1 cellular context compared by ENCODE assay signal in genomic region chr19:10403137-10404021, GRCh38.
TF ChIP-seq lines count a peak whose summit lies in the region.

Gene CDC37, minus strand, starts transcription at chr19:10403542. Its CDS starts 63 bp downstream, at chr19:10403479.

TF ChIP-seq in HepG2, 621 proteins besides CTCF, POLR2A, EP300 and RAD21 (continued from another document and continues in another):
- TF ChIP-seq, protein P1, sequence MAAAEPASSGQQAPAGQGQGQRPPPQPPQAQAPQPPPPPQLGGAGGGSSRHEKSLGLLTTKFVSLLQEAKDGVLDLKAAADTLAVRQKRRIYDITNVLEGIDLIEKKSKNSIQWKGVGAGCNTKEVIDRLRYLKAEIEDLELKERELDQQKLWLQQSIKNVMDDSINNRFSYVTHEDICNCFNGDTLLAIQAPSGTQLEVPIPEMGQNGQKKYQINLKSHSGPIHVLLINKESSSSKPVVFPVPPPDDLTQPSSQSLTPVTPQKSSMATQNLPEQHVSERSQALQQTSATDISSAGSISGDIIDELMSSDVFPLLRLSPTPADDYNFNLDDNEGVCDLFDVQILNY (CRISPR knock-in tag; conservative IDR thresholded peaks at IDR 0.05), result 0 out of 2 replicates have a peak, but pooled peaks have one; percentile 69
- TF ChIP-seq ZXDC (CRISPR knock-in tag; IDR thresholded peaks at IDR 0.05), result no peak
- TF ChIP-seq ZNF597 (CRISPR knock-in tag; IDR thresholded peaks at IDR 0.05), result no peak
- no peak for TF ChIP-seq ZNF30 (CRISPR knock-in tag; IDR thresholded peaks at IDR 0.05)
- TF ChIP-seq U2AF2 (IDR thresholded peaks at IDR 0.05; ENCODE audit: low read depth, low read length), result no peak
- no peak for TF ChIP-seq ATF4 (CRISPR knock-in tag; IDR thresholded peaks at IDR 0.05)
- TF ChIP-seq, protein P2, sequence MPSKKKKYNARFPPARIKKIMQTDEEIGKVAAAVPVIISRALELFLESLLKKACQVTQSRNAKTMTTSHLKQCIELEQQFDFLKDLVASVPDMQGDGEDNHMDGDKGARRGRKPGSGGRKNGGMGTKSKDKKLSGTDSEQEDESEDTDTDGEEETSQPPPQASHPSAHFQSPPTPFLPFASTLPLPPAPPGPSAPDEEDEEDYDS (CRISPR knock-in tag; IDR thresholded peaks at IDR 0.05), result peak; percentile 50
- TF ChIP-seq ZNF337 (CRISPR knock-in tag; IDR thresholded peaks at IDR 0.05; ENCODE audit: borderline replicate concordance, low read depth), result no peak
- TF ChIP-seq, protein P3, sequence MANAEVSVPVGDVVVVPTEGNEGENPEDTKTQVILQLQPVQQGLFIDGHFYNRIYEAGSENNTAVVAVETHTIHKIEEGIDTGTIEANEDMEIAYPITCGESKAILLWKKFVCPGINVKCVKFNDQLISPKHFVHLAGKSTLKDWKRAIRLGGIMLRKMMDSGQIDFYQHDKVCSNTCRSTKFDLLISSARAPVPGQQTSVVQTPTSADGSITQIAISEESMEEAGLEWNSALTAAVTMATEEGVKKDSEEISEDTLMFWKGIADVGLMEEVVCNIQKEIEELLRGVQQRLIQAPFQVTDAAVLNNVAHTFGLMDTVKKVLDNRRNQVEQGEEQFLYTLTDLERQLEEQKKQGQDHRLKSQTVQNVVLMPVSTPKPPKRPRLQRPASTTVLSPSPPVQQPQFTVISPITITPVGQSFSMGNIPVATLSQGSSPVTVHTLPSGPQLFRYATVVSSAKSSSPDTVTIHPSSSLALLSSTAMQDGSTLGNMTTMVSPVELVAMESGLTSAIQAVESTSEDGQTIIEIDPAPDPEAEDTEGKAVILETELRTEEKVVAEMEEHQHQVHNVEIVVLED (CRISPR knock-in tag; IDR thresholded peaks at IDR 0.05; ENCODE audit: borderline replicate concordance), result peak; percentile 58; the same call in 1 of the 2 replicates
- TF ChIP-seq PTBP1 (IDR thresholded peaks at IDR 0.05; ENCODE audit: low read depth, low read length, poor library complexity, severe bottlenecking), result no peak
- TF ChIP-seq TAF15 (IDR thresholded peaks at IDR 0.05; ENCODE audit: low read depth, low read length, poor library complexity, severe bottlenecking), result no peak
- no peak for TF ChIP-seq CSRNP1 (CRISPR knock-in tag; IDR thresholded peaks at IDR 0.05)
- no peak for TF ChIP-seq ZNF747 (CRISPR knock-in tag; IDR thresholded peaks at IDR 0.05; ENCODE audit: borderline replicate concordance)
- TF ChIP-seq, protein P4, sequence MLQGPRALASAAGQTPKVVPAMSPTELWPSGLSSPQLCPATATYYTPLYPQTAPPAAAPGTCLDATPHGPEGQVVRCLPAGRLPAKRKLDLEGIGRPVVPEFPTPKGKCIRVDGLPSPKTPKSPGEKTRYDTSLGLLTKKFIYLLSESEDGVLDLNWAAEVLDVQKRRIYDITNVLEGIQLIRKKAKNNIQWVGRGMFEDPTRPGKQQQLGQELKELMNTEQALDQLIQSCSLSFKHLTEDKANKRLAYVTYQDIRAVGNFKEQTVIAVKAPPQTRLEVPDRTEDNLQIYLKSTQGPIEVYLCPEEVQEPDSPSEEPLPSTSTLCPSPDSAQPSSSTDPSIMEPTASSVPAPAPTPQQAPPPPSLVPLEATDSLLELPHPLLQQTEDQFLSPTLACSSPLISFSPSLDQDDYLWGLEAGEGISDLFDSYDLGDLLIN (CRISPR knock-in tag; IDR thresholded peaks at IDR 0.05; ENCODE audit: borderline replicate concordance), result 0 out of 2 replicates have a peak, but pooled peaks have one; percentile 35
- no peak for TF ChIP-seq ZNF496 (CRISPR knock-in tag; IDR thresholded peaks at IDR 0.05; ENCODE audit: insufficient replicate concordance)
- TF ChIP-seq THYN1 (CRISPR knock-in tag; IDR thresholded peaks at IDR 0.05; ENCODE audit: borderline replicate concordance, low read depth), result no peak
- TF ChIP-seq ZFP62 (CRISPR knock-in tag; IDR thresholded peaks at IDR 0.05), result no peak
- no peak for TF ChIP-seq PPARG (CRISPR knock-in tag; conservative IDR thresholded peaks at IDR 0.05)
- no peak; the same call in 1 of the 2 replicates for TF ChIP-seq ZNF768 (CRISPR knock-in tag; IDR thresholded peaks at IDR 0.05)
- TF ChIP-seq KDM1A (CRISPR knock-in tag; IDR thresholded peaks at IDR 0.05), result no peak
- TF ChIP-seq SYNCRIP (IDR thresholded peaks at IDR 0.05; ENCODE audit: insufficient read depth, low read depth, low read length), result no peak
- TF ChIP-seq ETV6 (CRISPR knock-in tag; conservative IDR thresholded peaks at IDR 0.05), result 0 out of 2 replicates have a peak, but pooled peaks have one; percentile 33
- TF ChIP-seq, protein P5, sequence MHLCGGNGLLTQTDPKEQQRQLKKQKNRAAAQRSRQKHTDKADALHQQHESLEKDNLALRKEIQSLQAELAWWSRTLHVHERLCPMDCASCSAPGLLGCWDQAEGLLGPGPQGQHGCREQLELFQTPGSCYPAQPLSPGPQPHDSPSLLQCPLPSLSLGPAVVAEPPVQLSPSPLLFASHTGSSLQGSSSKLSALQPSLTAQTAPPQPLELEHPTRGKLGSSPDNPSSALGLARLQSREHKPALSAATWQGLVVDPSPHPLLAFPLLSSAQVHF (CRISPR knock-in tag; IDR thresholded peaks at IDR 0.05), result no peak
- peak; percentile 64; the same call in 1 of the 2 replicates for TF ChIP-seq ZNF749 (CRISPR knock-in tag; IDR thresholded peaks at IDR 0.05; ENCODE audit: borderline replicate concordance)
- no peak for TF ChIP-seq MTF1 (CRISPR knock-in tag; IDR thresholded peaks at IDR 0.05)
- TF ChIP-seq ZBTB21 (CRISPR knock-in tag; IDR thresholded peaks at IDR 0.05), result no peak; the same call in 1 of the 2 replicates
- no peak for TF ChIP-seq SRSF4 (IDR thresholded peaks at IDR 0.05; ENCODE audit: low read depth, low read length, poor library complexity, severe bottlenecking)
- TF ChIP-seq CENPT (CRISPR knock-in tag; IDR thresholded peaks at IDR 0.05; ENCODE audit: low read depth), result no peak
- TF ChIP-seq, protein P6, sequence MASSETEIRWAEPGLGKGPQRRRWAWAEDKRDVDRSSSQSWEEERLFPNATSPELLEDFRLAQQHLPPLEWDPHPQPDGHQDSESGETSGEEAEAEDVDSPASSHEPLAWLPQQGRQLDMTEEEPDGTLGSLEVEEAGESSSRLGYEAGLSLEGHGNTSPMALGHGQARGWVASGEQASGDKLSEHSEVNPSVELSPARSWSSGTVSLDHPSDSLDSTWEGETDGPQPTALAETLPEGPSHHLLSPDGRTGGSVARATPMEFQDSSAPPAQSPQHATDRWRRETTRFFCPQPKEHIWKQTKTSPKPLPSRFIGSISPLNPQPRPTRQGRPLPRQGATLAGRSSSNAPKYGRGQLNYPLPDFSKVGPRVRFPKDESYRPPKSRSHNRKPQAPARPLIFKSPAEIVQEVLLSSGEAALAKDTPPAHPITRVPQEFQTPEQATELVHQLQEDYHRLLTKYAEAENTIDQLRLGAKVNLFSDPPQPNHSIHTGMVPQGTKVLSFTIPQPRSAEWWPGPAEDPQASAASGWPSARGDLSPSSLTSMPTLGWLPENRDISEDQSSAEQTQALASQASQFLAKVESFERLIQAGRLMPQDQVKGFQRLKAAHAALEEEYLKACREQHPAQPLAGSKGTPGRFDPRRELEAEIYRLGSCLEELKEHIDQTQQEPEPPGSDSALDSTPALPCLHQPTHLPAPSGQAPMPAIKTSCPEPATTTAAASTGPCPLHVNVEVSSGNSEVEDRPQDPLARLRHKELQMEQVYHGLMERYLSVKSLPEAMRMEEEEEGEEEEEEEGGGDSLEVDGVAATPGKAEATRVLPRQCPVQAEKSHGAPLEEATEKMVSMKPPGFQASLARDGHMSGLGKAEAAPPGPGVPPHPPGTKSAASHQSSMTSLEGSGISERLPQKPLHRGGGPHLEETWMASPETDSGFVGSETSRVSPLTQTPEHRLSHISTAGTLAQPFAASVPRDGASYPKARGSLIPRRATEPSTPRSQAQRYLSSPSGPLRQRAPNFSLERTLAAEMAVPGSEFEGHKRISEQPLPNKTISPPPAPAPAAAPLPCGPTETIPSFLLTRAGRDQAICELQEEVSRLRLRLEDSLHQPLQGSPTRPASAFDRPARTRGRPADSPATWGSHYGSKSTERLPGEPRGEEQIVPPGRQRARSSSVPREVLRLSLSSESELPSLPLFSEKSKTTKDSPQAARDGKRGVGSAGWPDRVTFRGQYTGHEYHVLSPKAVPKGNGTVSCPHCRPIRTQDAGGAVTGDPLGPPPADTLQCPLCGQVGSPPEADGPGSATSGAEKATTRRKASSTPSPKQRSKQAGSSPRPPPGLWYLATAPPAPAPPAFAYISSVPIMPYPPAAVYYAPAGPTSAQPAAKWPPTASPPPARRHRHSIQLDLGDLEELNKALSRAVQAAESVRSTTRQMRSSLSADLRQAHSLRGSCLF (CRISPR knock-in tag; IDR thresholded peaks at IDR 0.05; ENCODE audit: borderline replicate concordance), result no peak
- no peak for TF ChIP-seq ZNF431 (CRISPR knock-in tag; IDR thresholded peaks at IDR 0.05; ENCODE audit: borderline replicate concordance, low read depth)
- TF ChIP-seq ZNF816 (CRISPR knock-in tag; IDR thresholded peaks at IDR 0.05; ENCODE audit: borderline replicate concordance), result no peak
- TF ChIP-seq FOXK2 (IDR thresholded peaks at IDR 0.05), result no peak
- TF ChIP-seq MED8 (CRISPR knock-in tag; IDR thresholded peaks at IDR 0.05; ENCODE audit: insufficient replicate concordance), result peak; percentile 55
- TF ChIP-seq ZBTB46 (CRISPR knock-in tag; IDR thresholded peaks at IDR 0.05; ENCODE audit: borderline replicate concordance), result no peak
- TF ChIP-seq PLSCR1 (CRISPR knock-in tag; IDR thresholded peaks at IDR 0.05; ENCODE audit: borderline replicate concordance), result no peak
- TF ChIP-seq ZNF607 (CRISPR knock-in tag; IDR thresholded peaks at IDR 0.05; ENCODE audit: borderline replicate concordance), result peak; percentile 44; the same call in 1 of the 2 replicates
- no peak for TF ChIP-seq MBD4 (IDR thresholded peaks at IDR 0.05; ENCODE audit: borderline replicate concordance, low read length)
- peak; percentile 88 for TF ChIP-seq ZNF510 (CRISPR knock-in tag; IDR thresholded peaks at IDR 0.05; ENCODE audit: low read depth)
- no peak for TF ChIP-seq AKAP8 (CRISPR knock-in tag; IDR thresholded peaks at IDR 0.05)
- no peak for TF ChIP-seq HNF4G (IDR thresholded peaks at IDR 0.05; ENCODE audit: borderline replicate concordance, low read depth, low read length)
- no peak for TF ChIP-seq HNF4G (CRISPR knock-in tag; IDR thresholded peaks at IDR 0.05; ENCODE audit: borderline replicate concordance, low read depth)
